In genomic region chr21:35527358-35527757, GRCh38 we compare ENCODE assay signal across 13 cellular contexts.
"Had no signal": no experiment of that assay in that cellular context is flagged by ENCODE, and none has a peak within 500 bp of the region (broad histone marks: within the 10 kb centered on the region; RNA-seq: fewer than 3 reads in every experiment).

No MANE protein-coding gene starts in this region.

- H3K4me3 ChIP-seq: cardiac muscle cell, colonic mucosa, lower lobe of right lung, right atrium auricular region, tibial artery, vagina had no signal

- H3K36me3 ChIP-seq: cardiac muscle cell, colonic mucosa, lower lobe of right lung, right atrium auricular region, tibial artery, vagina had no signal

- DNase-seq: activated CD4-positive, alpha-beta T cell treated with anti-CD3 and anti-CD28 coated beads, Interleukin-2, amount 10 ng/mL, durations not matched to agents 7 days and 5 days; colonic mucosa; effector CD4-positive, alpha-beta T cell; foreskin keratinocyte; left cardiac atrium; lower lobe of right lung; natural killer cell; tibial artery had no signal

- H3K4me3 Mint-ChIP-seq: natural killer cell had no signal

- H3K9me3 ChIP-seq: colonic mucosa, lower lobe of right lung, right atrium auricular region, tibial artery, vagina had no signal

- H3K36me3 Mint-ChIP-seq: natural killer cell; stimulated activated effector memory CD8-positive, alpha-beta T cell treated with anti-CD3 and anti-CD28 coated beads, Interleukin-12 subunit alpha, Interleukin-12 subunit beta, amount 100 ng/mL, for 72 hours had no signal

- H3K27ac ChIP-seq: cardiac muscle cell, colonic mucosa, foreskin keratinocyte, lower lobe of right lung, right atrium auricular region, tibial artery, vagina had no signal

- H3K9me3 Mint-ChIP-seq: activated T-helper 1 cell treated with anti-CD3 and anti-CD28 coated beads, Interleukin-12 subunit alpha, Interleukin-12 subunit beta, Interleukin-2, Interleukin-4 antibody, amounts not matched to agents 30 ng/mL and 10 ng/mL and 1 ng/mL, durations not matched to agents 14 hours and 24 hours and 36 hours; natural killer cell; stimulated activated effector memory CD8-positive, alpha-beta T cell treated with anti-CD3 and anti-CD28 coated beads, Interleukin-12 subunit alpha, Interleukin-12 subunit beta, amount 100 ng/mL, for 72 hours had no signal

- H3K27me3 Mint-ChIP-seq: activated CD4-positive, alpha-beta T cell treated with anti-CD3 and anti-CD28 coated beads, Interleukin-2, amount 10 ng/mL, durations not matched to agents 7 days and 5 days had no signal

- H3K27me3 ChIP-seq: colonic mucosa, foreskin keratinocyte, right atrium auricular region, tibial artery, vagina had no signal

- ATAC-seq: foreskin keratinocyte, lower lobe of right lung, natural killer cell had no signal

- H3K4me1 ChIP-seq: colonic mucosa, right atrium auricular region had no signal
